Comparison of ENCODE assay signal across 13 cellular contexts in the genomic region with DNA sequence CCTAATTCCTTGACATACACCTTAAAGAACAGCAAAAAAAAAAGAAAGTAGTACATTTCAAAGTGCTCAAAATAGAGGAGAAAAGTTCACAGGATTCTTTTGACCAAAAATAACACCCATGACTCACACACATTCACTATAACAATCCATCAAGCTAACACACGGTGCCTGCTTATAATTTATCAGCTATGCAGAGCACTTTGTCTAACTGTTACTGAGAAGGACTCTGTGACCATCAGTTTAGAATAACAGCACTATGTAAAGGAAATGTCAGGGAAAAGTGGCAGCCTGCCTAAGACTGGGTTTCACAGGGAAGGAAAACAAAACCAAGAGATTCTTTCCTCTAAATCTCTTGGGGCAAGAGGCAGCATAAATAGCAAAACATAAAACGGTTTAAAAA. TPM values are rescaled to one million over a fixed set of nuclear protein-coding genes. Genes with fewer than 3 reads are reported as not detected.
A peak's percentile ranks its signal among the peaks of the same experiment; 100 is the strongest.
DNase-seq lines count a peak whose midpoint lies in the region; ATAC-seq and TF ChIP-seq lines count a peak whose summit lies in the region.
"Had no signal": no experiment of that assay in that cellular context is flagged by ENCODE, and none has a peak within 500 bp of the region (broad histone marks: within the 10 kb centered on the region; RNA-seq: fewer than 3 reads in every experiment).

No MANE protein-coding gene starts in this region.

- H3K4me3 ChIP-seq in vagina (no peak overlapping the region), spleen (no peak overlapping the region), neuronal stem cell (ENCODE audit: low read length in 2 of 2) (no peak overlapping the region)
- H3K4me3 ChIP-seq: right lobe of liver had no signal

- H3K18ac ChIP-seq in neuronal stem cell (ENCODE audit: low read length) = no peak overlapping the region

- no peak overlapping the region for H3K4me3 Mint-ChIP-seq in mesothelial cell of epicardium
- H3K4me3 Mint-ChIP-seq: immature natural killer cell; stimulated activated effector memory CD8-positive, alpha-beta T cell treated with anti-CD3 and anti-CD28 coated beads, Interleukin-12 subunit alpha, Interleukin-12 subunit beta, amount 100 ng/mL, for 72 hours had no signal

- H3K4ac ChIP-seq in neuronal stem cell (ENCODE audit: low read length) = no peak overlapping the region

- H3K9me3 Mint-ChIP-seq in mesothelial cell of epicardium = peaks cover 29% of the 10 kb centered on the region

- H3K27ac ChIP-seq in vagina = peak overlapping the region; percentile 74
- no peak overlapping the region for H3K27ac ChIP-seq in spleen
- no peak overlapping the region for H3K27ac ChIP-seq in neuronal stem cell (replicated peaks; ENCODE audit: low read length)
- H3K27ac ChIP-seq: right lobe of liver had no signal

- no peak overlapping the region for H2BK120ac ChIP-seq in neuronal stem cell (ENCODE audit: low read depth, low read length)

- DNase-seq in M059J (ENCODE audit: low read depth) = peak; percentile 79
- DNase-seq in epidermal melanocyte (ENCODE audit: insufficient read length, low spot score) = peak; percentile 30
- no peak for DNase-seq in mesothelial cell of epicardium (ENCODE audit: low spot score in 2 of 2, unreplicated experiment in 2 of 2)
- no peak for DNase-seq in vagina (ENCODE audit: extremely low spot score in 2 of 2)
- DNase-seq in spleen = no peak
- no peak for DNase-seq in neuronal stem cell (ENCODE audit: low spot score)
- DNase-seq: activated CD8-positive, alpha-beta memory T cell treated with anti-CD3 and anti-CD28 coated beads, Interleukin-2, amount 50 U/mL, for 4 hours; immature natural killer cell; NCI-H524 treated with DMSO at 0.1 percent for 48 hours; right lobe of liver; T-helper 1 cell had no signal

- H3K27ac Mint-ChIP-seq in mesothelial cell of epicardium = peak overlapping the region; percentile 79
- H3K27ac Mint-ChIP-seq: immature natural killer cell; stimulated activated effector memory CD8-positive, alpha-beta T cell treated with anti-CD3 and anti-CD28 coated beads, Interleukin-12 subunit alpha, Interleukin-12 subunit beta, amount 100 ng/mL, for 72 hours had no signal

- ATAC-seq in GM18517 (IDR thresholded peaks at IDR 0.05; ENCODE audit: unreplicated experiment) = no peak
- ATAC-seq: stimulated activated effector memory CD8-positive, alpha-beta T cell treated with anti-CD3 and anti-CD28 coated beads, Interleukin-12 subunit alpha, Interleukin-12 subunit beta, amount 100 ng/mL, for 72 hours had no signal

- H4K8ac ChIP-seq in neuronal stem cell (ENCODE audit: low read depth, low read length) = no peak overlapping the region

- H4K91ac ChIP-seq in neuronal stem cell (ENCODE audit: low read depth, low read length, poor library complexity) = no peak overlapping the region

- intact Hi-C loops in vagina (cut with DNase I) = loop anchor here (10.0 kb wide), 1 partner anchor 63 kb away; a partner anchor contains a TSS
- intact Hi-C loops in spleen (cut with DNase I; ENCODE audit: low total_unique reads) = no loop called here

- H3K23ac ChIP-seq in neuronal stem cell (ENCODE audit: low read depth, low read length, poor library complexity) = no peak overlapping the region

- no peak overlapping the region for H2BK5ac ChIP-seq in neuronal stem cell (ENCODE audit: low read length)

- no peak overlapping the region for H2BK15ac ChIP-seq in neuronal stem cell (ENCODE audit: low read length)

- no peaks in the 10 kb centered on the region for H3K27me3 ChIP-seq in vagina
- H3K27me3 ChIP-seq in spleen (replicated peaks in 1 of 7) = no peaks in the 10 kb centered on the region
- no peaks in the 10 kb centered on the region for H3K27me3 ChIP-seq in neuronal stem cell (ENCODE audit: control insufficient read depth in 3 of 3, insufficient read depth in 3 of 3, low read depth in 1 of 3, low read length in 3 of 3)
- H3K27me3 ChIP-seq: right lobe of liver had no signal

- H3K4me2 ChIP-seq in neuronal stem cell (ENCODE audit: insufficient read depth, low read length, poor library complexity, severe bottlenecking) = no peak overlapping the region

- peaks cover 27% of the 10 kb centered on the region for H3K36me3 Mint-ChIP-seq in mesothelial cell of epicardium
- H3K36me3 Mint-ChIP-seq: stimulated activated effector memory CD8-positive, alpha-beta T cell treated with anti-CD3 and anti-CD28 coated beads, Interleukin-12 subunit alpha, Interleukin-12 subunit beta, amount 100 ng/mL, for 72 hours had no signal

- TF ChIP-seq POLR2A in vagina (IDR thresholded peaks at IDR 0.05) (no peak), spleen (IDR thresholded peaks at IDR 0.05) (no peak)

- WGBS in spleen, 5 donors = 22 to 31% (median 24%) methylated on average over 2 of the region's 2 CpGs
- no CpG with 5 or more reads among the region's 2 CpGs for WGBS in neuronal stem cell (ENCODE audit: extremely low coverage in 2 of 2, insufficient read length in 2 of 2, insufficient replicate concordance in 1 of 2), 2 donors

- H2AK5ac ChIP-seq in neuronal stem cell (ENCODE audit: low read depth, low read length) = no peak overlapping the region

- no peak overlapping the region for H3K9ac ChIP-seq in neuronal stem cell (ENCODE audit: low read depth, low read length, poor library complexity)

- TF ChIP-seq CTCF in mesothelial cell of epicardium (IDR thresholded peaks at IDR 0.05; ENCODE audit: unreplicated experiment) (no peak), vagina (IDR thresholded peaks at IDR 0.05) (no peak), spleen (IDR thresholded peaks at IDR 0.05 in 8 of 11, conservative IDR thresholded peaks at IDR 0.05 in 3 of 11) (no peak)

- no peaks in the 10 kb centered on the region for H3K27me3 Mint-ChIP-seq in mesothelial cell of epicardium (ENCODE audit: low read depth)

- H2BK12ac ChIP-seq in neuronal stem cell (ENCODE audit: low read length) = no peak overlapping the region

- H2AFZ ChIP-seq in neuronal stem cell (ENCODE audit: low read length) = no peak overlapping the region

- H3K14ac ChIP-seq in neuronal stem cell (ENCODE audit: low read length) = no peak overlapping the region

- H3K4me1 ChIP-seq in vagina (peaks cover 25% of the 10 kb centered on the region), spleen (peaks cover 0 to 3% (median 0%) of the 10 kb centered on the region in 6 donors), neuronal stem cell (ENCODE audit: control insufficient read depth in 2 of 2, insufficient read depth in 1 of 2, low read depth in 1 of 2, low read length in 2 of 2) (peaks cover 4 to 5% of the 10 kb centered on the region in 2 donors)
- H3K4me1 ChIP-seq: right lobe of liver had no signal

- H3K79me1 ChIP-seq in neuronal stem cell (ENCODE audit: low read depth, low read length) = no peaks in the 10 kb centered on the region

- H3K36me3 ChIP-seq in vagina (no peaks in the 10 kb centered on the region), spleen (no peaks in the 10 kb centered on the region), neuronal stem cell (replicated peaks in 1 of 2; ENCODE audit: control insufficient read depth in 2 of 2, insufficient read depth in 2 of 2, low read length in 2 of 2) (no peaks in the 10 kb centered on the region)
- H3K36me3 ChIP-seq: right lobe of liver had no signal

- H3K9me3 ChIP-seq in vagina (no peaks in the 10 kb centered on the region), spleen (peaks cover 0 to 9% (median 4%) of the 10 kb centered on the region in 8 donors), neuronal stem cell (replicated peaks in 1 of 2; ENCODE audit: control insufficient read depth in 2 of 2, insufficient read depth in 1 of 2, low read depth in 1 of 2, low read length in 2 of 2) (peaks cover under 1 to 4% of the 10 kb centered on the region in 2 donors)
- H3K9me3 ChIP-seq: right lobe of liver had no signal

- H3K4me1 Mint-ChIP-seq in mesothelial cell of epicardium = peaks cover 20% of the 10 kb centered on the region
- H3K4me1 Mint-ChIP-seq: immature natural killer cell; stimulated activated effector memory CD8-positive, alpha-beta T cell treated with anti-CD3 and anti-CD28 coated beads, Interleukin-12 subunit alpha, Interleukin-12 subunit beta, amount 100 ng/mL, for 72 hours had no signal

RNA-seq across cellular contexts. Expression of a gene that starts 54.8 kb away (rescaled TPM):
- total RNA-seq in M059J (2014; rRNA removed; shearing (Covaris generic)) = 5.1 and 8.3 TPM in 2 replicates
- total RNA-seq in mesothelial cell of epicardium (15.3 to 17.6 TPM (median 16.2 TPM) in 3 replicates), vagina (16.7 TPM), spleen (10 to 100 TPM in 5 of 7 donors, 1 to 10 TPM in 2; 6.5 to 16.0 (median 12.8) TPM)
- polyA plus RNA-seq in spleen = 1 to 10 TPM; 1.9 to 3.0 (median 3.0) TPM
- polyA plus RNA-seq in neuronal stem cell (2013, experiment 1 of 2) = 4.0 TPM
- 4.0 TPM for polyA plus RNA-seq in neuronal stem cell (2013, experiment 2 of 2)

Comparison
In these comparisons a context has a peak if more than half of its experiments do, and no peak if none do; other contexts are left out.
1. DNase-seq: peak in M059J (single experiment) and epidermal melanocyte (single experiment); none in mesothelial cell of epicardium (0 of 2), vagina (0 of 2), spleen (single experiment) and neuronal stem cell (single experiment).